ENCODE assay signal across 8 cellular contexts in the genomic region with DNA sequence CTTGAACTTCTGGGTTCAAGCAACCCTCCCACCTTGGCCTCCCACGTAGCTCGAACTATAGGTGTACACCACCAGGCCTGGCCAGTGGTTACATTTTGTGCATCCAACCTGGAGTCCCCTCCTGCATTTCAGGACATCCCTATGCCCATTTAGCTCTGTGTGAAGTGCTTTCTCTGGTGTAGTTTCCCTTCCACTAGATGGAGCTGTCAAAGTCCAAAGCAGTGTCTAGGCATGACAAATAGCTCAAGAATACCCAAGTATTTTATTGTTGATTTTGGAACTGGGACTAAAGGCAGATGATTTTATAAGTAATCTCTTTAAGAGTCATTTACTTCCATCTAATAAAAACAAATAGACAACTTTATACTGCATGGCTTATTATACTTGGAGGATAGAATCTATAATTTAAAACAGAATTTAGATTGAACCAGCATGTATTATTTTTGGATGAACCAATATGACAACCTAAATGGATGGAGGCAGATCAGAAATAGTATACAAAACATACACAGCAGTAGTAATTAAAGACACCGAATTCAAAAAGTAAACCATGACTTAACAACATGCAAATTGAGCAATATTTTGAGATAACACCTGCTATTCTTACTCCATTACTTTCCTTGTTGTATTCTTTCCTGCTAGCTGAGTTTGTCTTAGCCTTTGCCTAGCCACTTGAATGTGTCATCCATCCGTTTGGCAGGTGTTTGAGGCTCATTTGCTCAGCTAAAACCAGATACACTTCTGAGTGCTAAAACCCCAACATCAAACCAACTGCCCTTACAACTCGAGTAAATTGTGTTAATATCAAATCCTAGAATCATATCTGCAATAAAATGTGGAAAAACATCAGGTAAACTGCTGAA. TPM values are rescaled to one million over a fixed set of nuclear protein-coding genes. Genes with fewer than 3 reads are reported as not detected.
DNase-seq lines count a peak whose midpoint lies in the region; ATAC-seq, FAIRE-seq and TF ChIP-seq lines count a peak whose summit lies in the region.

No MANE protein-coding gene starts in this region.

- H3K4me2 ChIP-seq in astrocyte (ENCODE audit: low read length): no peak overlapping the region

- H3K36me3 ChIP-seq in astrocyte (ENCODE audit: insufficient read depth, low read length) (peaks cover 17% of the 10 kb centered on the region), right lobe of liver (peaks cover 4 to 24% (median 6%) of the 10 kb centered on the region in 4 donors)

- ATAC-seq in right lobe of liver: peak; percentile 62 to 75 (median 68)

- H3K4me3 Mint-ChIP-seq in astrocyte (ENCODE audit: unreplicated experiment): no peak overlapping the region

- TF ChIP-seq CTCF in 22Rv1 (IDR thresholded peaks at IDR 0.05) (peak; percentile 76), astrocyte (IDR thresholded peaks at IDR 0.05; ENCODE audit: insufficient read depth, low read depth, low read length) (peak; percentile 66), right lobe of liver (IDR thresholded peaks at IDR 0.05) (peak; percentile 13 to 53 (median 50))

- H3K27ac ChIP-seq in 22Rv1 (peak overlapping the region; percentile 15; the same call in 1 of the 2 replicates), astrocyte (ENCODE audit: low read depth, low read length) (no peak overlapping the region), right lobe of liver (no peak overlapping the region)

- no peak overlapping the region for H3K9ac ChIP-seq in astrocyte (ENCODE audit: low read length)

- H3K9me3 ChIP-seq in astrocyte (ENCODE audit: insufficient read depth, low read depth, low read length): no peaks in the 10 kb centered on the region
- H3K9me3 ChIP-seq in right lobe of liver: no peaks in the 10 kb centered on the region

- no peaks in the 10 kb centered on the region for H3K4me1 ChIP-seq in astrocyte (ENCODE audit: insufficient read depth, low read length)
- peaks cover 0 to 7% (median 0%) of the 10 kb centered on the region in 4 donors for H3K4me1 ChIP-seq in right lobe of liver

- H3K4me3 ChIP-seq in astrocyte (ENCODE audit: insufficient read depth, low read depth, low read length) (no peak overlapping the region), right lobe of liver (no peak overlapping the region)

- intact Hi-C loops in right lobe of liver (cut with DNase I): no loop called here

- no peaks in the 10 kb centered on the region for H3K9me3 Mint-ChIP-seq in astrocyte (ENCODE audit: unreplicated experiment)

- no peaks in the 10 kb centered on the region for H3K79me2 ChIP-seq in astrocyte (ENCODE audit: insufficient read depth, low read length)

- H3K27me3 Mint-ChIP-seq in astrocyte (ENCODE audit: low read depth, unreplicated experiment): no peaks in the 10 kb centered on the region

- H3K36me3 Mint-ChIP-seq in astrocyte (ENCODE audit: low read depth, unreplicated experiment): peaks cover 22% of the 10 kb centered on the region

- peaks cover 13% of the 10 kb centered on the region for H4K20me1 ChIP-seq in astrocyte (ENCODE audit: insufficient read depth, low read length)

- H3K27me3 ChIP-seq in astrocyte (ENCODE audit: insufficient read depth, low read length) (no peaks in the 10 kb centered on the region), right lobe of liver (no peaks in the 10 kb centered on the region)

- WGBS in right lobe of liver (ENCODE audit: insufficient coverage, low coverage, low lambda C conversion rate, missing lambda C conversion rate): 84% methylated on average over 5 of the region's 5 CpGs

- H3K4me1 Mint-ChIP-seq in astrocyte (ENCODE audit: low read depth, unreplicated experiment): peaks cover 7% of the 10 kb centered on the region

- H2AFZ ChIP-seq in astrocyte (ENCODE audit: low read depth, low read length): no peak overlapping the region

- no peak overlapping the region for H3K27ac Mint-ChIP-seq in astrocyte (ENCODE audit: unreplicated experiment)

- no peak for FAIRE-seq in astrocyte (lab: Jason Lieb, UNC)

- peak; percentile 47 for DNase-seq in Caki2 (ENCODE audit: low read depth)
- peak; percentile 47 for DNase-seq in M059J (ENCODE audit: low read depth)
- peak; percentile 44 for DNase-seq in astrocyte (ENCODE audit: low read depth)
- no peak for DNase-seq in right lobe of liver
- no peak for DNase-seq in putamen (ENCODE audit: low spot score)
- no peak for DNase-seq in stimulated activated CD4-positive, alpha-beta T cell treated with anti-CD3 and anti-CD28 coated beads, Interleukin-1b, Interleukin-23, amount 100 ng/mL, for 48 hours
- no peak for DNase-seq in NCI-H2081 treated with DMSO at 0.1 percent for 48 hours (lab: John Stamatoyannopoulos, UW)

- TF ChIP-seq POLR2A in right lobe of liver (IDR thresholded peaks at IDR 0.05): no peak

- in situ Hi-C loops in Caki2 (cut with HindIII; ENCODE audit: low pct_unique_long_range_greater_than_20kb, low sequenced_read_pairs): no loop called here

RNA-seq across cellular contexts. Expression of a gene that starts 37.7 kb away (rescaled TPM):
- total RNA-seq in Caki2 (2014; rRNA removed; shearing (Covaris generic); ENCODE audit: low replicate concordance): 12.1 and 15.9 TPM in 2 replicates
- 5.8 and 7.4 TPM in 2 replicates for total RNA-seq in M059J (2014; rRNA removed; shearing (Covaris generic))
- 24.3 and 27.0 TPM in 2 replicates for total RNA-seq in astrocyte
- total RNA-seq in right lobe of liver: 10 to 100 TPM in 2 of 6 experiments, 1 to 10 TPM in 4; 4.2 to 11.9 (median 8.3) TPM

RNA-seq across cellular contexts. Expression of a gene that starts 44.4 kb away (rescaled TPM):
- total RNA-seq in Caki2 (2014; rRNA removed; shearing (Covaris generic); ENCODE audit: low replicate concordance): 37.4 and 52.4 TPM in 2 replicates
- total RNA-seq in M059J (2014; rRNA removed; shearing (Covaris generic)): 4.7 and 5.0 TPM in 2 replicates
- total RNA-seq in astrocyte (13.6 TPM in 2 replicates), right lobe of liver (10 to 100 TPM in 2 of 6 experiments, 1 to 10 TPM in 4; 7.0 to 14.0 (median 8.7) TPM)

RNA-seq across cellular contexts. Expression of a gene that starts 52.5 kb away (rescaled TPM):
- total RNA-seq in Caki2 (2014; rRNA removed; shearing (Covaris generic); ENCODE audit: low replicate concordance): 61.7 and 74.8 TPM in 2 replicates
- total RNA-seq in M059J (2014; rRNA removed; shearing (Covaris generic)): 60.6 and 99.0 TPM in 2 replicates
- 56.7 and 59.6 TPM in 2 replicates for total RNA-seq in astrocyte
- total RNA-seq in right lobe of liver: 10 to 100 TPM; 24.2 to 34.7 (median 26.5) TPM

Comparison
In these comparisons a context has a peak if more than half of its experiments do, and no peak if none do; other contexts are left out.
1. DNase-seq: peak in Caki2 (single experiment), M059J (single experiment) and astrocyte (single experiment); none in right lobe of liver (0 of 3), putamen (single experiment), stimulated activated CD4-positive, alpha-beta T cell treated with anti-CD3 and anti-CD28 coated beads, Interleukin-1b, Interleukin-23, amount 100 ng/mL, for 48 hours (single experiment) and NCI-H2081 treated with DMSO at 0.1 percent for 48 hours (single experiment).
2. Peak in every context shown above with its lines, with median percentiles within 50 percentile points of each other: CTCF ChIP-seq.